24 cellular contexts compared by ENCODE assay signal in genomic region chr17:21394265-21394664, GRCh38. TPM values are rescaled to one million over a fixed set of nuclear protein-coding genes. Genes with fewer than 3 reads are reported as not detected.
DNase-seq lines count a peak whose midpoint lies in the region; ATAC-seq and TF ChIP-seq lines count a peak whose summit lies in the region.
"Had no signal": no experiment of that assay in that cellular context is flagged by ENCODE, and none has a peak within 500 bp of the region (broad histone marks: within the 10 kb centered on the region; RNA-seq: fewer than 3 reads in every experiment).

No MANE protein-coding gene starts in this region.

- H2AFZ ChIP-seq in fibroblast of lung (ENCODE audit: low read length) (no peak overlapping the region), SK-N-SH (ENCODE audit: low read depth) (no peak overlapping the region)
- H2AFZ ChIP-seq: PC-9 had no signal

- ATAC-seq in HG02623 (IDR thresholded peaks at IDR 0.05; ENCODE audit: unreplicated experiment) (no peak), HG03442 (IDR thresholded peaks at IDR 0.05; ENCODE audit: unreplicated experiment) (no peak)
- ATAC-seq: activated CD8-positive, alpha-beta T cell treated with anti-CD3 and anti-CD28 coated beads for 36 hours; heart left ventricle; left ventricle myocardium superior; psoas muscle; SK-N-SH treated with all-trans-retinoic acid at 6 μM for 48 hours; stimulated activated naive CD8-positive, alpha-beta T cell treated with anti-CD3 and anti-CD28 coated beads, Interleukin-15, Interleukin-2, amounts not matched to agents 100 U/mL and 50 U/mL, for 24 hours had no signal

- no peak for TF ChIP-seq EP300 in SK-N-SH (IDR thresholded peaks at IDR 0.05; ENCODE audit: borderline replicate concordance in 1 of 2, low read depth in 1 of 2, low read length in 1 of 2)

- H3K27ac ChIP-seq in fibroblast of lung (ENCODE audit: insufficient read depth, low read length) (no peak overlapping the region), SK-N-SH (ENCODE audit: low read depth in 2 of 2, low read length in 1 of 2) (no peak overlapping the region)
- H3K27ac ChIP-seq: ascending aorta, heart left ventricle, PC-9, psoas muscle, thyroid gland had no signal

- H3K79me2 ChIP-seq in fibroblast of lung (ENCODE audit: control insufficient read depth, insufficient read depth, low read length) (no peaks in the 10 kb centered on the region), SK-N-SH (ENCODE audit: insufficient read depth) (no peaks in the 10 kb centered on the region)

- no peaks in the 10 kb centered on the region for H3K9me2 ChIP-seq in SK-N-SH

- H3K4me2 ChIP-seq in fibroblast of lung (ENCODE audit: extremely low read depth, insufficient read depth, low read length) (no peak overlapping the region), SK-N-SH (no peak overlapping the region)
- H3K4me2 ChIP-seq: PC-9 had no signal

- POLR2A ChIA-PET in SK-N-SH (lab: Yijun Ruan, JAX), result no interaction called here

- H3F3A ChIP-seq in SK-N-SH (replicated peaks; ENCODE audit: insufficient read depth), result no peaks in the 10 kb centered on the region

- no peak overlapping the region for H3K4me3 ChIP-seq in AG09309 (ENCODE audit: control insufficient read depth, low read depth, low read length)
- H3K4me3 ChIP-seq in fibroblast of lung (replicated peaks in 1 of 4; ENCODE audit: control extremely low read depth in 1 of 4, insufficient read depth in 1 of 4, low read depth in 3 of 4, low read length in 4 of 4), result no peak overlapping the region
- no peak overlapping the region for H3K4me3 ChIP-seq in SK-N-SH (ENCODE audit: low read depth in 2 of 2, low read length in 1 of 2)
- H3K4me3 ChIP-seq: ascending aorta, heart left ventricle, PC-9, psoas muscle, thyroid gland had no signal

- WGBS in SK-N-SH (ENCODE audit: low lambda C conversion rate), result 77% methylated on average over 2 of the region's 2 CpGs

- peaks cover 4% of the 10 kb centered on the region for H3K4me1 ChIP-seq in fibroblast of lung (ENCODE audit: control insufficient read depth, extremely low read depth, insufficient read depth, low read length)
- peaks cover 0 to 15% of the 10 kb centered on the region in 2 experiments; a peak in 1 of 4 replicates for H3K4me1 ChIP-seq in SK-N-SH (ENCODE audit: control insufficient read depth in 1 of 2, insufficient read depth in 2 of 2, low read depth in 1 of 2, low read length in 1 of 2)
- H3K4me1 ChIP-seq: ascending aorta, thyroid gland had no signal

- TF ChIP-seq CTCF in AG09309 (IDR thresholded peaks at IDR 0.05; ENCODE audit: control insufficient read depth, insufficient read depth, low read depth, low read length, missing control alignments) (no peak), fibroblast of lung (conservative IDR thresholded peaks at IDR 0.05 in 1 of 2, IDR thresholded peaks at IDR 0.05 in 1 of 2; ENCODE audit: low read depth in 1 of 2, low read length in 2 of 2) (no peak), SK-N-SH (IDR thresholded peaks at IDR 0.05) (no peak)

- H3K9me3 ChIP-seq in fibroblast of lung (ENCODE audit: control insufficient read depth, insufficient read depth, low read depth, low read length) (no peaks in the 10 kb centered on the region), SK-N-SH (no peaks in the 10 kb centered on the region)
- H3K9me3 ChIP-seq: ascending aorta, heart left ventricle, psoas muscle, thyroid gland had no signal

- H3K9ac ChIP-seq in fibroblast of lung (ENCODE audit: insufficient read depth, low read length), result no peak overlapping the region
- H3K9ac ChIP-seq in SK-N-SH, result no peak overlapping the region

- TF ChIP-seq RAD21 in SK-N-SH (IDR thresholded peaks at IDR 0.05; ENCODE audit: low read length), result no peak

- H3K27me3 ChIP-seq in fibroblast of lung (ENCODE audit: control insufficient read depth, insufficient read depth, low read length) (no peaks in the 10 kb centered on the region), SK-N-SH (ENCODE audit: insufficient read depth) (no peaks in the 10 kb centered on the region)
- H3K27me3 ChIP-seq: ascending aorta, heart left ventricle, thyroid gland had no signal

- no peaks in the 10 kb centered on the region for H4K20me1 ChIP-seq in fibroblast of lung (ENCODE audit: control insufficient read depth, extremely low read depth, insufficient read depth, low read length)
- no peaks in the 10 kb centered on the region for H4K20me1 ChIP-seq in SK-N-SH (ENCODE audit: insufficient read depth)

- peak; percentile 14 for DNase-seq in AG09309 (ENCODE audit: low read depth)
- peak; percentile 5 for DNase-seq in HCEC 1CT
- peak; percentile 64 for DNase-seq in RKO (ENCODE audit: low spot score)
- DNase-seq in fibroblast of lung (ENCODE audit: low read depth in 2 of 2), result peak; percentile 12 to 15
- DNase-seq in SK-N-SH, result no peak
- DNase-seq in amygdala (lab: John Stamatoyannopoulos, UW), result no peak
- DNase-seq: activated CD4-positive, CD25-positive, alpha-beta regulatory T cell; activated CD8-positive, alpha-beta T cell treated with anti-CD3 and anti-CD28 coated beads for 36 hours; activated T-cell treated with anti-CD3 and anti-CD28 coated beads, Interleukin-2, amount 50 U/mL, for 1 hour; DMS79 treated with DMSO at 0.1 percent for 48 hours; effector memory CD4-positive, alpha-beta T cell; heart left ventricle; left ventricle myocardium superior; NCI-H1694 treated with DMSO at 0.1 percent for 48 hours; psoas muscle; stimulated activated CD4-positive, alpha-beta T cell treated with anti-CD3 and anti-CD28 coated beads, Interleukin-4, amount 100 ng/mL, for 1 hour; stimulated activated naive CD8-positive, alpha-beta T cell treated with anti-CD3 and anti-CD28 coated beads, Interleukin-15, Interleukin-2, amounts not matched to agents 100 U/mL and 50 U/mL, for 24 hours; thyroid gland had no signal

- H3K36me3 ChIP-seq in fibroblast of lung (ENCODE audit: control insufficient read depth, insufficient read depth, low read length), result no peaks in the 10 kb centered on the region
- no peaks in the 10 kb centered on the region for H3K36me3 ChIP-seq in SK-N-SH (replicated peaks in 1 of 2; ENCODE audit: control insufficient read depth in 1 of 2, insufficient read depth in 2 of 2, low read length in 1 of 2)
- H3K36me3 ChIP-seq: ascending aorta, heart left ventricle, thyroid gland had no signal

- CTCF ChIA-PET in SK-N-SH (lab: Yijun Ruan, JAX), result no interaction called here

TF ChIP-seq in SK-N-SH, 30 proteins besides CTCF, POLR2A, EP300 and RAD21:
- TF ChIP-seq FOSL2 (IDR thresholded peaks at IDR 0.05; ENCODE audit: borderline replicate concordance, low read depth), result no peak
- TF ChIP-seq EZH2phosphoT487 (IDR thresholded peaks at IDR 0.05; ENCODE audit: borderline replicate concordance, low read depth), result no peak
- no peak for TF ChIP-seq GABPA (IDR thresholded peaks at IDR 0.05; ENCODE audit: low read depth)
- no peak for TF ChIP-seq FOXJ3 (CRISPR knock-in tag; IDR thresholded peaks at IDR 0.05)
- no peak for TF ChIP-seq TAF1 (IDR thresholded peaks at IDR 0.05; ENCODE audit: borderline replicate concordance, low read depth, low read length)
- TF ChIP-seq ELF1 (IDR thresholded peaks at IDR 0.05), result no peak
- no peak for TF ChIP-seq ZBTB33 (IDR thresholded peaks at IDR 0.05; ENCODE audit: borderline replicate concordance, low read depth)
- no peak for TF ChIP-seq RFX5 (IDR thresholded peaks at IDR 0.05; ENCODE audit: low read length)
- TF ChIP-seq CHD2 (IDR thresholded peaks at IDR 0.05; ENCODE audit: low read length, partially characterized antibody), result no peak
- no peak for TF ChIP-seq MXI1 (IDR thresholded peaks at IDR 0.05; ENCODE audit: low read depth, low read length)
- no peak for TF ChIP-seq NRF1 (IDR thresholded peaks at IDR 0.05; ENCODE audit: low read depth, low read length)

RNA-seq across cellular contexts. Expression of gene KCNJ12, which starts 18.1 kb away (rescaled TPM):
- total RNA-seq in fibroblast of lung, result 0.66 and 1.5 TPM in 2 replicates
- polyA plus RNA-seq in fibroblast of lung (0.09 and 0.69 TPM in 2 replicates), SK-N-SH (2012; rRNA removed) (0.31 and 0.36 TPM in 2 replicates)
- polyA plus RNA-seq in fibroblast of lung (2012), result 0.15 and 1.0 TPM in 2 replicates
- polyA minus RNA-seq in fibroblast of lung (ENCODE audit: low replicate concordance), result 0.20 and 1.2 TPM in 2 replicates
- 0.13 and 0.18 TPM in 2 replicates for polyA plus RNA-seq in SK-N-SH (2012; cell fraction: cytosol; rRNA removed)
- polyA plus RNA-seq in SK-N-SH (2012; cell fraction: nucleus; rRNA removed), result 0.20 and 0.27 TPM in 2 replicates
- total RNA-seq: activated CD8-positive, alpha-beta T cell treated with anti-CD3 and anti-CD28 coated beads for 36 hours had no signal
- polyA plus RNA-seq: IgD-negative memory B cell had no signal

Comparison
In these comparisons a context has a peak if more than half of its experiments do, and no peak if none do; other contexts are left out.
1. DNase-seq: peak in AG09309 (single experiment), HCEC 1CT (single experiment), RKO (single experiment) and fibroblast of lung (2 of 2); none in SK-N-SH (single experiment) and amygdala (0 of 56).